Comparison of ENCODE assay signal across 28 cellular contexts in genomic region chr2:203878060-203878459, GRCh38. TPM values are rescaled to one million over a fixed set of nuclear protein-coding genes. Genes with fewer than 3 reads are reported as not detected.
A peak's percentile ranks its signal among the peaks of the same experiment; 100 is the strongest.
DNase-seq lines count a peak whose midpoint lies in the region; ATAC-seq, FAIRE-seq and TF ChIP-seq lines count a peak whose summit lies in the region.
"Had no signal": no experiment of that assay in that cellular context is flagged by ENCODE, and none has a peak within 500 bp of the region (broad histone marks: within the 10 kb centered on the region; RNA-seq: fewer than 3 reads in every experiment).

No MANE protein-coding gene starts in this region.

- TF ChIP-seq CTCF in esophagus muscularis mucosa (IDR thresholded peaks at IDR 0.05): no peak

- H3K36me3 Mint-ChIP-seq in activated T-cell treated with anti-CD3 and anti-CD28 coated beads, Interleukin-2, amount 50 U/mL, for 72 hours (ENCODE audit: insufficient read depth in 2 of 2): peaks cover 15 to 23% of the 10 kb centered on the region in 2 donors

- intact Hi-C loops in esophagus muscularis mucosa (cut with DNase I): no loop called here

- no peak for TF ChIP-seq EP300 in esophagus muscularis mucosa (IDR thresholded peaks at IDR 0.05)

- FAIRE-seq in small intestine (lab: Jason Lieb, UNC) (no peak), HTR-8/SVneo (lab: Jason Lieb, UNC) (no peak)

- peak overlapping the region in 1 of 2 donors; percentile 23 for H3K4me3 Mint-ChIP-seq in activated T-cell treated with anti-CD3 and anti-CD28 coated beads, Interleukin-2, amount 50 U/mL, for 72 hours
- H3K4me3 Mint-ChIP-seq: activated CD8-positive, alpha-beta T cell treated with anti-CD3 and anti-CD28 coated beads for 36 hours; activated naive CD4-positive, alpha-beta T cell treated with anti-CD3 and anti-CD28 coated beads, Interleukin-2, amount 10 ng/mL, durations not matched to agents 7 days and 5 days; CD8-positive, alpha-beta T cell; central memory CD8-positive, alpha-beta T cell; H9 had no signal

- H3K9me3 ChIP-seq in esophagus muscularis mucosa: no peaks in the 10 kb centered on the region
- no peaks in the 10 kb centered on the region for H3K9me3 ChIP-seq in small intestine (ENCODE audit: control insufficient read depth, low read depth)
- H3K9me3 ChIP-seq: gastrocnemius medialis, psoas muscle, SJSA1, testis, uterus had no signal

- no peak overlapping the region for H3K27ac ChIP-seq in esophagus muscularis mucosa (replicated peaks in 1 of 4)
- no peak overlapping the region for H3K27ac ChIP-seq in small intestine (ENCODE audit: low read depth in 1 of 2, low read length in 1 of 2)
- H3K27ac ChIP-seq: gastrocnemius medialis, psoas muscle, SJSA1, testis, uterus, VCaP had no signal

- H3K4me1 ChIP-seq in esophagus muscularis mucosa: peaks cover 0 to 23% (median 19%) of the 10 kb centered on the region in 4 donors
- peaks cover 0 to 3% of the 10 kb centered on the region in 2 donors for H3K4me1 ChIP-seq in small intestine (ENCODE audit: control insufficient read depth in 2 of 2, insufficient read depth in 1 of 2, low read depth in 1 of 2, low read length in 1 of 2)
- H3K4me1 ChIP-seq: gastrocnemius medialis, SJSA1, testis, uterus had no signal

- peaks cover 4 to 7% of the 10 kb centered on the region in 2 donors for H3K9me3 Mint-ChIP-seq in activated T-cell treated with anti-CD3 and anti-CD28 coated beads, Interleukin-2, amount 50 U/mL, for 72 hours
- H3K9me3 Mint-ChIP-seq: CD8-positive, alpha-beta T cell; central memory CD8-positive, alpha-beta T cell; H9 had no signal

- peak; percentile 14 to 38 for ATAC-seq in activated T-cell treated with anti-CD3 and anti-CD28 coated beads, Interleukin-2, amount 50 U/mL, for 72 hours (replicated peaks in 1 of 2)
- ATAC-seq: activated CD8-positive, alpha-beta T cell treated with anti-CD3 and anti-CD28 coated beads for 36 hours; CD8-positive, alpha-beta T cell; gastrocnemius medialis; Panc1; psoas muscle had no signal

- DNase-seq in activated T-cell treated with anti-CD3 and anti-CD28 coated beads, Interleukin-2, amount 50 U/mL, for 72 hours: no peak
- DNase-seq in activated T-cell treated with anti-CD3 and anti-CD28 coated beads for 4 hours: no peak
- DNase-seq in LHCN-M2 (ENCODE audit: low read depth): peak; percentile 10
- DNase-seq in esophagus muscularis mucosa (ENCODE audit: extremely low spot score): peak; percentile 42
- DNase-seq in stromal cell of bone marrow (ENCODE audit: low read depth): peak; percentile 16
- DNase-seq in small intestine: no peak
- no peak for DNase-seq in HTR-8/SVneo (ENCODE audit: insufficient read length, low spot score)
- DNase-seq: activated CD8-positive, alpha-beta T cell treated with anti-CD3 and anti-CD28 coated beads for 36 hours; activated naive CD4-positive, alpha-beta T cell treated with anti-CD3 and anti-CD28 coated beads, Interleukin-2, amount 10 ng/mL, durations not matched to agents 7 days and 5 days; aorta; CD8-positive, alpha-beta T cell; gastrocnemius medialis; GF-D8; H9; hypothalamus; KG1; MV-4-11; NCI-H226; psoas muscle; stimulated activated CD4-positive, alpha-beta T cell treated with anti-CD3 and anti-CD28 coated beads, Interleukin-1b, Interleukin-23, amount 100 ng/mL, for 48 hours; testis; uterus had no signal

- H3K27me3 ChIP-seq in esophagus muscularis mucosa (no peaks in the 10 kb centered on the region), small intestine (ENCODE audit: control insufficient read depth in 2 of 2, insufficient read depth in 2 of 2, low read length in 2 of 2) (no peaks in the 10 kb centered on the region)
- H3K27me3 ChIP-seq: gastrocnemius medialis, SJSA1, testis, uterus had no signal

- H3K27ac Mint-ChIP-seq in activated T-cell treated with anti-CD3 and anti-CD28 coated beads, Interleukin-2, amount 50 U/mL, for 72 hours: peak overlapping the region; percentile 59
- H3K27ac Mint-ChIP-seq: activated CD8-positive, alpha-beta T cell treated with anti-CD3 and anti-CD28 coated beads for 36 hours; activated naive CD4-positive, alpha-beta T cell treated with anti-CD3 and anti-CD28 coated beads, Interleukin-2, amount 10 ng/mL, durations not matched to agents 7 days and 5 days; CD8-positive, alpha-beta T cell; H9 had no signal

- H3K4me3 ChIP-seq in esophagus muscularis mucosa: no peak overlapping the region
- no peak overlapping the region for H3K4me3 ChIP-seq in small intestine (ENCODE audit: low read depth in 1 of 2, low read length in 2 of 2)
- H3K4me3 ChIP-seq: gastrocnemius medialis, lung, psoas muscle, SJSA1, testis, uterus had no signal

- H3K36me3 ChIP-seq in esophagus muscularis mucosa (no peaks in the 10 kb centered on the region), small intestine (ENCODE audit: control insufficient read depth in 2 of 2, insufficient read depth in 2 of 2, low read length in 2 of 2) (no peaks in the 10 kb centered on the region)
- H3K36me3 ChIP-seq: gastrocnemius medialis, SJSA1, uterus had no signal

- no peak for TF ChIP-seq POLR2A in esophagus muscularis mucosa (IDR thresholded peaks at IDR 0.05; ENCODE audit: low read depth)

- H3K27me3 Mint-ChIP-seq in activated T-cell treated with anti-CD3 and anti-CD28 coated beads, Interleukin-2, amount 50 U/mL, for 72 hours (ENCODE audit: low read depth): no peaks in the 10 kb centered on the region
- H3K27me3 Mint-ChIP-seq: activated CD8-positive, alpha-beta T cell treated with anti-CD3 and anti-CD28 coated beads for 36 hours; activated naive CD4-positive, alpha-beta T cell treated with anti-CD3 and anti-CD28 coated beads, Interleukin-2, amount 10 ng/mL, durations not matched to agents 7 days and 5 days; central memory CD8-positive, alpha-beta T cell had no signal

- H3K4me1 Mint-ChIP-seq in activated T-cell treated with anti-CD3 and anti-CD28 coated beads, Interleukin-2, amount 50 U/mL, for 72 hours (ENCODE audit: low read depth): peaks cover 39% of the 10 kb centered on the region
- H3K4me1 Mint-ChIP-seq: H9 had no signal

- 30% methylated on average over 5 of the region's 5 CpGs for WGBS in esophagus muscularis mucosa
- 27 to 50% (median 45%) methylated on average over 5 of the region's 5 CpGs for WGBS in small intestine, 3 donors

RNA-seq across cellular contexts. Expression of gene CTLA4, which starts 10.5 kb away (rescaled TPM):
- 100 to 1,000 TPM; 132 to 254 TPM for total RNA-seq in activated T-cell treated with anti-CD3 and anti-CD28 coated beads, Interleukin-2, amount 50 U/mL, for 72 hours
- total RNA-seq in LHCN-M2 (2014; rRNA removed) (not detected in 2 replicates), esophagus muscularis mucosa (under 1 TPM in 1 of 4 donors, not detected in 3; 0.33 TPM)
- polyA plus RNA-seq in LHCN-M2 (2012): 0.10 TPM
- under 1 TPM in 1 of 3 donors, not detected in 2; 0.57 TPM for polyA plus RNA-seq in small intestine
- total RNA-seq: gastrocnemius medialis, H9, psoas muscle, SJSA1, skeletal muscle tissue had no signal
- polyA plus RNA-seq: aorta had no signal

RNA-seq across cellular contexts. Expression of gene ICOS, which starts 58.5 kb away (rescaled TPM):
- total RNA-seq in activated T-cell treated with anti-CD3 and anti-CD28 coated beads, Interleukin-2, amount 50 U/mL, for 72 hours: 100 to 1,000 TPM; 145 to 196 TPM
- total RNA-seq in LHCN-M2 (2014; rRNA removed): not detected in 2 replicates
- not detected for polyA plus RNA-seq in LHCN-M2 (2012)
- total RNA-seq in esophagus muscularis mucosa: under 1 TPM in 2 of 4 donors, not detected in 2; under 0.01 to 0.50 TPM
- polyA plus RNA-seq in small intestine: under 1 TPM in 2 of 3 donors, not detected in 1; 0.27 to 0.34 TPM
- total RNA-seq: gastrocnemius medialis, H9, psoas muscle, SJSA1 had no signal

Comparison
In these comparisons a context has a peak if more than half of its experiments do, and no peak if none do; other contexts are left out.
1. DNase-seq: peak in LHCN-M2 (single experiment), esophagus muscularis mucosa (single experiment) and stromal cell of bone marrow (single experiment); none in activated T-cell treated with anti-CD3 and anti-CD28 coated beads, Interleukin-2, amount 50 U/mL, for 72 hours (0 of 2), activated T-cell treated with anti-CD3 and anti-CD28 coated beads for 4 hours (single experiment), small intestine (single experiment) and HTR-8/SVneo (single experiment).
2. RNA of gene CTLA4, which starts 10.5 kb away (total RNA-seq): 132 to 254 TPM in activated T-cell treated with anti-CD3 and anti-CD28 coated beads, Interleukin-2, amount 50 U/mL, for 72 hours; not detected in LHCN-M2 and 0.33 TPM in esophagus muscularis mucosa; every median in the first group is over 10 times any median in the second.
3. RNA of gene ICOS, which starts 58.5 kb away (total RNA-seq): 145 to 196 TPM in activated T-cell treated with anti-CD3 and anti-CD28 coated beads, Interleukin-2, amount 50 U/mL, for 72 hours; not detected in LHCN-M2 and under 0.01 to 0.50 TPM in esophagus muscularis mucosa; every median in the first group is over 10 times any median in the second.